ENCODE assay signal across 19 cellular contexts in genomic region chr5:102579379-102579778, GRCh38.
DNase-seq lines count a peak whose midpoint lies in the region; ATAC-seq, FAIRE-seq and TF ChIP-seq lines count a peak whose summit lies in the region.
"Had no signal": no experiment of that assay in that cellular context is flagged by ENCODE, and none has a peak within 500 bp of the region (broad histone marks: within the 10 kb centered on the region; RNA-seq: fewer than 3 reads in every experiment).

No MANE protein-coding gene starts in this region.

- no peaks in the 10 kb centered on the region for H3K9me3 ChIP-seq in pancreas
- H3K9me3 ChIP-seq: BLaER1, Caco-2, HAP-1 had no signal

- 63 to 64% methylated on average over 1 of the region's 1 CpG for WGBS in pancreas, 2 donors

- TF ChIP-seq CTCF in pancreas (IDR thresholded peaks at IDR 0.05) (no peak), brain microvascular endothelial cell (IDR thresholded peaks at IDR 0.05; ENCODE audit: low read depth, low read length, missing control alignments) (no peak)

- peak; percentile 94 for FAIRE-seq in G401.6 (lab: Jason Lieb, UNC)
- peak; percentile 79 for FAIRE-seq in TTC549 (lab: Jason Lieb, UNC)
- FAIRE-seq in endometrium (lab: Jason Lieb, UNC): peak; percentile 93
- FAIRE-seq in pancreas (lab: Jason Lieb, UNC): peak; percentile 95
- FAIRE-seq in GM12891 (lab: Jason Lieb, UNC): no peak
- FAIRE-seq: H54 had no signal

- TF ChIP-seq POLR2A in GM12891 (IDR thresholded peaks at IDR 0.05; ENCODE audit: low read depth, low read length): no peak

- H3K4me1 ChIP-seq in pancreas: no peaks in the 10 kb centered on the region
- H3K4me1 ChIP-seq: BLaER1, Caco-2, HAP-1 had no signal

- H3K27me3 ChIP-seq in pancreas: no peaks in the 10 kb centered on the region
- H3K27me3 ChIP-seq in brain microvascular endothelial cell (replicated peaks): no peaks in the 10 kb centered on the region
- H3K27me3 ChIP-seq: BLaER1 had no signal

- H3K27ac ChIP-seq in pancreas (no peak overlapping the region), brain microvascular endothelial cell (no peak overlapping the region)
- H3K27ac ChIP-seq: BLaER1, C4-2B had no signal

- H3K36me3 ChIP-seq in pancreas (no peaks in the 10 kb centered on the region), brain microvascular endothelial cell (replicated peaks) (no peaks in the 10 kb centered on the region)
- H3K36me3 ChIP-seq: BLaER1, HAP-1 had no signal

- H3K4me3 ChIP-seq in pancreas (no peak overlapping the region), brain microvascular endothelial cell (ENCODE audit: low read depth, low read length) (no peak overlapping the region)
- H3K4me3 ChIP-seq: BLaER1, HAP-1 had no signal

- ATAC-seq in pancreas (no peak), Right ventricle myocardium inferior (no peak)
- ATAC-seq: CD8-positive, alpha-beta T cell had no signal

- DNase-seq in pancreas: no peak
- DNase-seq in Right ventricle myocardium inferior (ENCODE audit: missing footprints): no peak
- DNase-seq in brain microvascular endothelial cell: no peak
- DNase-seq in GM12891 (ENCODE audit: insufficient read length, low spot score): no peak
- DNase-seq in stimulated activated CD4-positive, alpha-beta T cell treated with anti-CD3 and anti-CD28 coated beads, Interleukin-2, amount 100 ng/mL, for 48 hours: no peak
- DNase-seq: Caco-2; CD4-positive, CD25-positive, alpha-beta regulatory T cell; CD8-positive, alpha-beta T cell; DMS53; DMS79 treated with DMSO at 0.1 percent for 48 hours; GOT3; HFFc6 had no signal

- intact Hi-C loops in pancreas (cut with DNase I): no loop called here
- intact Hi-C loops in Right ventricle myocardium inferior (cut with DNase I): no loop called here

- in situ Hi-C loops in brain microvascular endothelial cell (cut with HindIII; ENCODE audit: low pct_ligation_motif_present, low sequenced_read_pairs): no loop called here

TF ChIP-seq in GM12891, 5 proteins besides CTCF, POLR2A, EP300 and RAD21:
- TF ChIP-seq SPI1 (IDR thresholded peaks at IDR 0.05; ENCODE audit: low read depth, low read length) (no peak), TAF1 (IDR thresholded peaks at IDR 0.05; ENCODE audit: low read depth, low read length) (no peak), PAX5 (IDR thresholded peaks at IDR 0.05; ENCODE audit: insufficient read depth, low read length, severe bottlenecking) (no peak), POU2F2 (IDR thresholded peaks at IDR 0.05; ENCODE audit: low read depth, low read length) (no peak), POLR2AphosphoS5 (IDR thresholded peaks at IDR 0.05; ENCODE audit: low read depth, low read length) (no peak)
